8 cellular contexts compared by ENCODE assay signal in genomic region chr3:3125977-3126376, GRCh38. TPM values are rescaled to one million over a fixed set of nuclear protein-coding genes. Genes with fewer than 3 reads are reported as not detected.
DNase-seq lines count a peak whose midpoint lies in the region; ATAC-seq and TF ChIP-seq lines count a peak whose summit lies in the region.

No MANE protein-coding gene starts in this region.

- TF ChIP-seq CTCF in adrenal gland (IDR thresholded peaks at IDR 0.05) (no peak), left lung (IDR thresholded peaks at IDR 0.05) (no peak), testis (IDR thresholded peaks at IDR 0.05) (no peak)

- no peak for TF ChIP-seq POLR2A in adrenal gland (IDR thresholded peaks at IDR 0.05)
- TF ChIP-seq POLR2A in testis (IDR thresholded peaks at IDR 0.05), result no peak

- H3K27me3 ChIP-seq in adrenal gland, result no peaks in the 10 kb centered on the region
- no peaks in the 10 kb centered on the region for H3K27me3 ChIP-seq in left lung
- H3K27me3 ChIP-seq in testis, result no peaks in the 10 kb centered on the region

- H3K36me3 Mint-ChIP-seq in activated CD4-positive, alpha-beta T cell treated with anti-CD3 and anti-CD28 coated beads, Interleukin-2, amount 10 ng/mL, durations not matched to agents 24 days and 14 days (ENCODE audit: low read depth), result peaks cover 36% of the 10 kb centered on the region

- no peak for DNase-seq in activated CD4-positive, alpha-beta T cell treated with anti-CD3 and anti-CD28 coated beads, Interleukin-2, amount 10 ng/mL, durations not matched to agents 24 days and 14 days
- DNase-seq in activated CD4-positive, alpha-beta T cell treated with anti-CD3 and anti-CD28 coated beads for 4 hours, result no peak
- DNase-seq in adrenal gland (peak in 1 of 7 donors; percentile 55), left lung (no peak), testis (no peak), A172 (ENCODE audit: low spot score) (no peak), NOMO-1 (lab: John Stamatoyannopoulos, UW; ENCODE audit: unreplicated experiment in 2 of 2) (no peak)
- no peak for DNase-seq in central memory CD4-positive, alpha-beta T cell

- H3K27me3 Mint-ChIP-seq in activated CD4-positive, alpha-beta T cell treated with anti-CD3 and anti-CD28 coated beads, Interleukin-2, amount 10 ng/mL, durations not matched to agents 24 days and 14 days, result peaks cover 1% of the 10 kb centered on the region

- H3K9me3 ChIP-seq in adrenal gland (replicated peaks in 1 of 3) (no peaks in the 10 kb centered on the region), left lung (no peaks in the 10 kb centered on the region), testis (no peaks in the 10 kb centered on the region)

- H3K4me1 Mint-ChIP-seq in activated CD4-positive, alpha-beta T cell treated with anti-CD3 and anti-CD28 coated beads, Interleukin-2, amount 10 ng/mL, durations not matched to agents 24 days and 14 days, result peaks cover 24% of the 10 kb centered on the region

- ATAC-seq in left lung, result no peak

- H3K4me3 ChIP-seq in adrenal gland, result peak overlapping the region in 3 of 4 donors; percentile 66 to 87 (median 76)
- H3K4me3 ChIP-seq in left lung, result peak overlapping the region; percentile 83 to 98
- H3K4me3 ChIP-seq in testis, result peak overlapping the region; percentile 80 to 89

- H3K27ac Mint-ChIP-seq in activated CD4-positive, alpha-beta T cell treated with anti-CD3 and anti-CD28 coated beads, Interleukin-2, amount 10 ng/mL, durations not matched to agents 24 days and 14 days, result peak overlapping the region; percentile 99

- H3K27ac ChIP-seq in adrenal gland (peak overlapping the region in 3 of 5 donors; percentile 87 to 95 (median 89)), left lung (peak overlapping the region; percentile 92 to 93), testis (peak overlapping the region; percentile 70 to 83)

- WGBS in adrenal gland, 4 donors, result 89 to 91% (median 90%) methylated on average over 24 of the region's 24 CpGs
- 60 to 72% methylated on average over 24 of the region's 24 CpGs for WGBS in testis, 2 donors

- no peaks in the 10 kb centered on the region for H3K9me3 Mint-ChIP-seq in activated CD4-positive, alpha-beta T cell treated with anti-CD3 and anti-CD28 coated beads, Interleukin-2, amount 10 ng/mL, durations not matched to agents 24 days and 14 days

- intact Hi-C loops in activated CD4-positive, alpha-beta T cell treated with anti-CD3 and anti-CD28 coated beads, Interleukin-2, amount 10 ng/mL, durations not matched to agents 24 days and 14 days (cut with micrococcal nuclease), result loop anchor here (1.0 to 5.0 kb wide), 3 partner anchors 53 to 1366 kb away; partner anchors contain the start of genes CRBN, ITPR1 and SETMAR
- intact Hi-C loops in adrenal gland (cut with DNase I) (no loop called here), left lung (cut with DNase I) (no loop called here), testis (cut with DNase I; ENCODE audit: low total_unique reads) (no loop called here)

- peaks cover 0 to 18% of the 10 kb centered on the region in 2 donors for H3K36me3 ChIP-seq in adrenal gland (replicated peaks in 1 of 2)
- H3K36me3 ChIP-seq in left lung, result peaks cover 0 to 22% of the 10 kb centered on the region in 2 donors
- H3K36me3 ChIP-seq in testis (ENCODE audit: low read depth, missing control alignments), result no peaks in the 10 kb centered on the region

- peak overlapping the region; percentile 100 for H3K4me3 Mint-ChIP-seq in activated CD4-positive, alpha-beta T cell treated with anti-CD3 and anti-CD28 coated beads, Interleukin-2, amount 10 ng/mL, durations not matched to agents 24 days and 14 days

- H3K4me1 ChIP-seq in adrenal gland (replicated peaks in 1 of 2), result peaks cover 8 to 11% of the 10 kb centered on the region in 2 donors
- H3K4me1 ChIP-seq in left lung, result peaks cover 5 to 31% of the 10 kb centered on the region in 2 donors
- peaks cover 8% of the 10 kb centered on the region for H3K4me1 ChIP-seq in testis

RNA-seq across cellular contexts. Expression of gene TRNT1, which starts 0.8 kb away (rescaled TPM):
- total RNA-seq in activated CD4-positive, alpha-beta T cell treated with anti-CD3 and anti-CD28 coated beads, Interleukin-2, amount 10 ng/mL, durations not matched to agents 24 days and 14 days, result 55.7 and 62.4 TPM in 2 replicates
- total RNA-seq in adrenal gland (10 to 100 TPM in 6 of 8 donors, 1 to 10 TPM in 2; 8.4 to 21.4 (median 16.6) TPM), left lung (10 to 100 TPM; 21.4 to 23.8 TPM), testis (10 to 100 TPM; 26.4 to 32.4 TPM)
- polyA plus RNA-seq in adrenal gland (10 to 100 TPM in 1 of 3 donors, 1 to 10 TPM in 2; 8.9 to 32.9 (median 9.4) TPM), testis (ENCODE audit: insufficient read depth, low read depth, low replicate concordance) (16.8 TPM)
- total RNA-seq in A172 (2014; rRNA removed; shearing (Covaris generic)), result 27.6 and 30.3 TPM in 2 replicates

RNA-seq across cellular contexts. Expression of gene IL5RA, which starts 15.8 kb away (rescaled TPM):
- not detected in 2 replicates for total RNA-seq in activated CD4-positive, alpha-beta T cell treated with anti-CD3 and anti-CD28 coated beads, Interleukin-2, amount 10 ng/mL, durations not matched to agents 24 days and 14 days
- total RNA-seq in adrenal gland (under 1 TPM in 2 of 8 donors, not detected in 6; 0.13 to 0.18 TPM), left lung (1 to 10 TPM in 1 of 2 donors, under 1 TPM in 1; 0.50 to 2.5 TPM), testis (under 1 TPM; 0.43 to 0.87 TPM)
- polyA plus RNA-seq in adrenal gland (under 1 TPM; under 0.01 to 0.13 (median 0.03) TPM), testis (ENCODE audit: insufficient read depth, low read depth, low replicate concordance) (1.8 TPM)
- total RNA-seq in A172 (2014; rRNA removed; shearing (Covaris generic)), result not detected in 2 replicates

RNA-seq across cellular contexts. Expression of gene CRBN, which starts 53.5 kb away (rescaled TPM):
- total RNA-seq in activated CD4-positive, alpha-beta T cell treated with anti-CD3 and anti-CD28 coated beads, Interleukin-2, amount 10 ng/mL, durations not matched to agents 24 days and 14 days, result 37.0 and 40.0 TPM in 2 replicates
- 10 to 100 TPM; 25.3 to 62.6 (median 50.6) TPM for total RNA-seq in adrenal gland
- 10 to 100 TPM; 24.8 to 32.3 (median 28.8) TPM for polyA plus RNA-seq in adrenal gland
- total RNA-seq in left lung, result 10 to 100 TPM; 34.4 to 34.8 TPM
- 100 to 1,000 TPM; 147 to 180 TPM for total RNA-seq in testis
- 85.4 TPM for polyA plus RNA-seq in testis (ENCODE audit: insufficient read depth, low read depth, low replicate concordance)
- total RNA-seq in A172 (2014; rRNA removed; shearing (Covaris generic)), result 43.2 and 52.3 TPM in 2 replicates
